Comparison of ENCODE assay signal across 16 cellular contexts in genomic region chr3:24951186-24951585, GRCh38.
DNase-seq lines count a peak whose midpoint lies in the region; ATAC-seq, FAIRE-seq and TF ChIP-seq lines count a peak whose summit lies in the region.
"Had no signal": no experiment of that assay in that cellular context is flagged by ENCODE, and none has a peak within 500 bp of the region (broad histone marks: within the 10 kb centered on the region; RNA-seq: fewer than 3 reads in every experiment).

No MANE protein-coding gene starts in this region.

- H2BK12ac ChIP-seq in H1 (ENCODE audit: low read depth, low read length) (no peak overlapping the region), neuronal stem cell (ENCODE audit: low read length) (no peak overlapping the region)

- TF ChIP-seq EP300 in H1 (IDR thresholded peaks at IDR 0.05; ENCODE audit: borderline replicate concordance in 1 of 2, low read depth in 2 of 2, low read length in 2 of 2), result no peak
- TF ChIP-seq EP300 in sigmoid colon (IDR thresholded peaks at IDR 0.05), result no peak

- H3K79me2 ChIP-seq in H1 (ENCODE audit: control insufficient read depth in 1 of 2, insufficient read depth in 2 of 2, low read length in 2 of 2), result no peaks in the 10 kb centered on the region

- H2BK5ac ChIP-seq in H1 (ENCODE audit: low read depth, low read length), result no peak overlapping the region
- H2BK5ac ChIP-seq in neuronal stem cell (ENCODE audit: low read length), result no peak overlapping the region

- TF ChIP-seq CTCF in H1 (IDR thresholded peaks at IDR 0.05; ENCODE audit: control extremely low read depth in 1 of 3, insufficient read depth in 1 of 3, low read depth in 1 of 3, low read length in 3 of 3), result no peak
- TF ChIP-seq CTCF in sigmoid colon (IDR thresholded peaks at IDR 0.05), result no peak
- no peak for TF ChIP-seq CTCF in CD8-positive, alpha-beta T cell (IDR thresholded peaks at IDR 0.05)

- TF ChIP-seq RAD21 in H1 (IDR thresholded peaks at IDR 0.05 in 1 of 2, conservative IDR thresholded peaks at IDR 0.05 in 1 of 2; ENCODE audit: low read depth in 2 of 2, low read length in 2 of 2), result no peak

- H2BK15ac ChIP-seq in H1 (ENCODE audit: low read length), result no peak overlapping the region
- no peak overlapping the region for H2BK15ac ChIP-seq in neuronal stem cell (ENCODE audit: low read length)

- H4K8ac ChIP-seq in H1 (ENCODE audit: extremely low read depth, insufficient read depth, low read length) (no peak overlapping the region), neuronal stem cell (ENCODE audit: low read depth, low read length) (no peak overlapping the region)

- H2BK120ac ChIP-seq in H1 (replicated peaks; ENCODE audit: low read depth, low read length) (no peak overlapping the region), neuronal stem cell (ENCODE audit: low read depth, low read length) (peak overlapping the region; percentile 65)

- no peaks in the 10 kb centered on the region for H3K23me2 ChIP-seq in H1 (ENCODE audit: low read depth, low read length)

- intact Hi-C loops in sigmoid colon (cut with DNase I), result no loop called here
- intact Hi-C loops in CD8-positive, alpha-beta T cell (cut with DNase I, micrococcal nuclease), result no loop called here

- H3K27me3 ChIP-seq in H1 (replicated peaks in 1 of 4; ENCODE audit: control insufficient read depth in 3 of 4, extremely low read depth in 1 of 4, insufficient read depth in 3 of 4, low read length in 3 of 4), result peaks cover 58 to 83% (median 70%) of the 10 kb centered on the region in 4 experiments
- peaks cover 0 to 6% (median 0%) of the 10 kb centered on the region in 3 experiments for H3K27me3 ChIP-seq in neuronal stem cell (ENCODE audit: control insufficient read depth in 3 of 3, insufficient read depth in 3 of 3, low read depth in 1 of 3, low read length in 3 of 3)
- no peaks in the 10 kb centered on the region for H3K27me3 ChIP-seq in sigmoid colon
- no peaks in the 10 kb centered on the region for H3K27me3 ChIP-seq in CD8-positive, alpha-beta T cell (ENCODE audit: insufficient read depth, low read length)
- H3K27me3 ChIP-seq: BLaER1 treated with 17β-estradiol and CSF1 and Interleukin-3, amounts not matched to agents 10 nM and 100 nM had no signal

- no peak overlapping the region for H3K4me2 ChIP-seq in H1 (ENCODE audit: insufficient read depth in 1 of 2, low read depth in 2 of 2, low read length in 2 of 2)
- H3K4me2 ChIP-seq in neuronal stem cell (ENCODE audit: insufficient read depth, low read length, poor library complexity, severe bottlenecking), result no peak overlapping the region
- H3K4me2 ChIP-seq: BLaER1 treated with 17β-estradiol and CSF1 and Interleukin-3, amounts not matched to agents 10 nM and 100 nM; GM23338 had no signal

- H2AFZ ChIP-seq in H1 (ENCODE audit: low read length), result no peak overlapping the region
- no peak overlapping the region for H2AFZ ChIP-seq in neuronal stem cell (ENCODE audit: low read length)
- H2AFZ ChIP-seq: GM23338 had no signal

- H3K23ac ChIP-seq in H1 (ENCODE audit: insufficient read length) (no peak overlapping the region), neuronal stem cell (ENCODE audit: low read depth, low read length, poor library complexity) (no peak overlapping the region)

- DNase-seq in COLO829 (ENCODE audit: low spot score) (peak; percentile 49), H1 (ENCODE audit: low read depth in 1 of 2, low spot score in 2 of 2) (no peak), inferior parietal cortex (ENCODE audit: extremely low spot score) (peak; percentile 38), neuronal stem cell (ENCODE audit: low spot score) (no peak), sigmoid colon (no peak), NCI-H69 (lab: John Stamatoyannopoulos, UW) (no peak)
- no peak for DNase-seq in CD8-positive, alpha-beta T cell
- no peak for DNase-seq in stimulated activated naive CD8-positive, alpha-beta T cell treated with anti-CD3 and anti-CD28 coated beads, Interleukin-15, Interleukin-2, amounts not matched to agents 100 U/mL and 50 U/mL, for 24 hours
- DNase-seq: 8988T; AML-193; CD4-positive, CD25-positive, alpha-beta regulatory T cell; COR-L47; H9 had no signal

- TF ChIP-seq POLR2A in H1 (IDR thresholded peaks at IDR 0.05; ENCODE audit: control extremely low read depth in 1 of 2, low read depth in 2 of 2, low read length in 2 of 2), result no peak
- TF ChIP-seq POLR2A in sigmoid colon (IDR thresholded peaks at IDR 0.05), result no peak

- peaks cover 0 to 5% of the 10 kb centered on the region in 2 experiments for H4K20me1 ChIP-seq in H1 (replicated peaks in 1 of 2; ENCODE audit: control insufficient read depth in 1 of 2, insufficient read depth in 2 of 2, low read length in 2 of 2)
- H4K20me1 ChIP-seq: BLaER1 treated with 17β-estradiol and CSF1 and Interleukin-3, amounts not matched to agents 10 nM and 100 nM had no signal

- H3K27ac Mint-ChIP-seq in CD8-positive, alpha-beta T cell, result no peak overlapping the region
- H3K27ac Mint-ChIP-seq: CD4-positive, CD25-positive, alpha-beta regulatory T cell; GM23338; H9; IgD-negative memory B cell had no signal

- no peak for FAIRE-seq in H1 (lab: Jason Lieb, UNC)

- peaks cover 2% of the 10 kb centered on the region for H3K9me3 Mint-ChIP-seq in CD8-positive, alpha-beta T cell

- H3K36me3 ChIP-seq in H1 (ENCODE audit: control insufficient read depth in 2 of 4, insufficient read depth in 4 of 4, low read length in 3 of 4) (no peaks in the 10 kb centered on the region), neuronal stem cell (replicated peaks in 1 of 2; ENCODE audit: control insufficient read depth in 2 of 2, insufficient read depth in 2 of 2, low read length in 2 of 2) (no peaks in the 10 kb centered on the region), sigmoid colon (no peaks in the 10 kb centered on the region)
- no peaks in the 10 kb centered on the region for H3K36me3 ChIP-seq in CD8-positive, alpha-beta T cell (ENCODE audit: insufficient read depth, low read length)
- H3K36me3 ChIP-seq: BLaER1 treated with 17β-estradiol and CSF1 and Interleukin-3, amounts not matched to agents 10 nM and 100 nM had no signal

- POLR2A ChIA-PET in H1 (lab: Charles Lee; ENCODE audit: partially characterized antibody), result no interaction called here
- POLR2A ChIA-PET in CD8-positive, alpha-beta T cell (lab: Charles Lee), result no interaction called here

- H3K14ac ChIP-seq in H1 (ENCODE audit: insufficient read length), result no peak overlapping the region
- no peak overlapping the region for H3K14ac ChIP-seq in neuronal stem cell (ENCODE audit: low read length)

- H3K4me1 ChIP-seq in H1 (replicated peaks in 1 of 4; ENCODE audit: control insufficient read depth in 3 of 4, insufficient read depth in 4 of 4, low read length in 3 of 4) (no peaks in the 10 kb centered on the region; a peak in 2 of 7 replicates), neuronal stem cell (ENCODE audit: control insufficient read depth in 2 of 2, insufficient read depth in 1 of 2, low read depth in 1 of 2, low read length in 2 of 2) (peaks cover 0 to 1% of the 10 kb centered on the region in 2 donors), sigmoid colon (no peaks in the 10 kb centered on the region)
- no peaks in the 10 kb centered on the region for H3K4me1 ChIP-seq in CD8-positive, alpha-beta T cell (ENCODE audit: insufficient read depth, low read length)
- H3K4me1 ChIP-seq: BLaER1 treated with 17β-estradiol and CSF1 and Interleukin-3, amounts not matched to agents 10 nM and 100 nM had no signal

- H3K56ac ChIP-seq in H1 (replicated peaks; ENCODE audit: insufficient read length, low read depth, low read length), result no peak overlapping the region

- H3K9me3 ChIP-seq in H1 (ENCODE audit: insufficient read depth in 2 of 2, low read depth in 1 of 2, low read length in 1 of 2), result no peaks in the 10 kb centered on the region
- no peaks in the 10 kb centered on the region for H3K9me3 ChIP-seq in neuronal stem cell (replicated peaks in 1 of 2; ENCODE audit: control insufficient read depth in 2 of 2, insufficient read depth in 1 of 2, low read depth in 1 of 2, low read length in 2 of 2)
- H3K9me3 ChIP-seq in sigmoid colon, result no peaks in the 10 kb centered on the region
- H3K9me3 ChIP-seq in CD8-positive, alpha-beta T cell (ENCODE audit: low read length), result no peaks in the 10 kb centered on the region
- H3K9me3 ChIP-seq: BLaER1 treated with 17β-estradiol and CSF1 and Interleukin-3, amounts not matched to agents 10 nM and 100 nM had no signal

- H3K9ac ChIP-seq in H1 (replicated peaks in 1 of 4; ENCODE audit: extremely low read depth in 1 of 4, low read depth in 3 of 4, low read length in 3 of 4) (no peak overlapping the region), neuronal stem cell (ENCODE audit: low read depth, low read length, poor library complexity) (no peak overlapping the region)
- H3K9ac ChIP-seq: BLaER1 treated with 17β-estradiol and CSF1 and Interleukin-3, amounts not matched to agents 10 nM and 100 nM had no signal

- H4K5ac ChIP-seq in H1 (ENCODE audit: insufficient read length, low read depth, low read length), result no peak overlapping the region

- H3K4me3 ChIP-seq in H1 (ENCODE audit: extremely low read depth in 1 of 4, insufficient read depth in 2 of 4, low read depth in 3 of 4, low read length in 4 of 4) (no peak overlapping the region), neuronal stem cell (ENCODE audit: low read length in 2 of 2) (no peak overlapping the region), sigmoid colon (no peak overlapping the region)
- no peak overlapping the region for H3K4me3 ChIP-seq in CD8-positive, alpha-beta T cell (ENCODE audit: low read depth, low read length)
- H3K4me3 ChIP-seq: BLaER1 treated with 17β-estradiol and CSF1 and Interleukin-3, amounts not matched to agents 10 nM and 100 nM; GM23338 had no signal

- no peaks in the 10 kb centered on the region for H3K36me3 Mint-ChIP-seq in CD8-positive, alpha-beta T cell
- H3K36me3 Mint-ChIP-seq: CD4-positive, CD25-positive, alpha-beta regulatory T cell; IgD-negative memory B cell had no signal

- 91% methylated on average over 4 of the region's 4 CpGs; no CpG with 5 or more reads in 1 of the 2 experiments for WGBS in H1 (ENCODE audit: extremely low coverage in 1 of 2, insufficient coverage in 1 of 2, insufficient read length in 1 of 2, insufficient replicate concordance in 2 of 2, low coverage in 1 of 2, low lambda C conversion rate in 2 of 2, missing lambda C conversion rate in 1 of 2), 2 experiments
- WGBS in neuronal stem cell (ENCODE audit: extremely low coverage in 2 of 2, insufficient read length in 2 of 2, insufficient replicate concordance in 1 of 2), 2 donors, result no CpG with 5 or more reads among the region's 4 CpGs
- WGBS in sigmoid colon, 2 donors, result 94 to 96% methylated on average over 4 of the region's 4 CpGs

- H2AK5ac ChIP-seq in H1 (ENCODE audit: low read depth, low read length), result no peak overlapping the region
- no peak overlapping the region for H2AK5ac ChIP-seq in neuronal stem cell (ENCODE audit: low read depth, low read length)

- no peak overlapping the region for H3K4me3 Mint-ChIP-seq in CD8-positive, alpha-beta T cell
- H3K4me3 Mint-ChIP-seq: CD4-positive, CD25-positive, alpha-beta regulatory T cell; GM23338; H9 had no signal

- CTCF ChIA-PET in H1 (lab: Charles Lee; ENCODE audit: partially characterized antibody), result interaction anchor here (0.6 to 1.4 kb wide), 3 partner anchors 270 to 590 kb away, joined by 3 to 4 read pairs (median 3); no protein-coding TSS in a partner anchor
- CTCF ChIA-PET in CD8-positive, alpha-beta T cell (lab: Charles Lee), result no interaction called here

- H3K4me1 Mint-ChIP-seq in CD8-positive, alpha-beta T cell (ENCODE audit: low read depth), result no peaks in the 10 kb centered on the region
- H3K4me1 Mint-ChIP-seq: CD4-positive, CD25-positive, alpha-beta regulatory T cell; IgD-negative memory B cell had no signal

- no peaks in the 10 kb centered on the region for H3K27me3 Mint-ChIP-seq in CD8-positive, alpha-beta T cell (ENCODE audit: low read depth)
- H3K27me3 Mint-ChIP-seq: CD4-positive, CD25-positive, alpha-beta regulatory T cell; IgD-negative memory B cell had no signal

- ATAC-seq in CD8-positive, alpha-beta T cell, result no peak
- ATAC-seq in stimulated activated naive CD8-positive, alpha-beta T cell treated with anti-CD3 and anti-CD28 coated beads, Interleukin-15, Interleukin-2, amounts not matched to agents 100 U/mL and 50 U/mL, for 24 hours, result no peak
- ATAC-seq: GM23338 had no signal

- H4K91ac ChIP-seq in H1 (replicated peaks; ENCODE audit: insufficient read length, low read length), result no peak overlapping the region
- no peak overlapping the region for H4K91ac ChIP-seq in neuronal stem cell (ENCODE audit: low read depth, low read length, poor library complexity)

- H3K79me1 ChIP-seq in H1 (ENCODE audit: low read depth, low read length) (no peaks in the 10 kb centered on the region), neuronal stem cell (ENCODE audit: low read depth, low read length) (no peaks in the 10 kb centered on the region)

- no peak overlapping the region for H3K18ac ChIP-seq in H1 (ENCODE audit: extremely low read depth, low read length)
- H3K18ac ChIP-seq in neuronal stem cell (ENCODE audit: low read length), result peak overlapping the region; percentile 13

- H3K27ac ChIP-seq in H1 (ENCODE audit: low read depth, low read length) (no peak overlapping the region), neuronal stem cell (replicated peaks; ENCODE audit: low read length) (no peak overlapping the region), sigmoid colon (no peak overlapping the region)
- no peak overlapping the region for H3K27ac ChIP-seq in CD8-positive, alpha-beta T cell (ENCODE audit: low read depth, low read length)
- H3K27ac ChIP-seq: BLaER1 treated with 17β-estradiol and CSF1 and Interleukin-3, amounts not matched to agents 10 nM and 100 nM had no signal

- H3K4ac ChIP-seq in H1 (replicated peaks; ENCODE audit: insufficient read length, low read depth, low read length), result no peak overlapping the region
- H3K4ac ChIP-seq in neuronal stem cell (ENCODE audit: low read length), result no peak overlapping the region

- H2BK20ac ChIP-seq in H1 (ENCODE audit: low read length), result no peak overlapping the region

Comparison
In these comparisons a context has a peak if more than half of its experiments do, and no peak if none do; other contexts are left out.
1. DNase-seq: peak in COLO829 (single experiment) and inferior parietal cortex (single experiment); none in H1 (0 of 2), neuronal stem cell (single experiment), sigmoid colon (single experiment), NCI-H69 (single experiment), CD8-positive, alpha-beta T cell (0 of 7) and stimulated activated naive CD8-positive, alpha-beta T cell treated with anti-CD3 and anti-CD28 coated beads, Interleukin-15, Interleukin-2, amounts not matched to agents 100 U/mL and 50 U/mL, for 24 hours (single experiment).